ENCODE assay signal across 11 cellular contexts in genomic region chr22:23281053-23281405, GRCh38.
DNase-seq lines count a peak whose midpoint lies in the region; ATAC-seq and TF ChIP-seq lines count a peak whose summit lies in the region.
"Had no signal": no experiment of that assay in that cellular context is flagged by ENCODE, and none has a peak within 500 bp of the region (broad histone marks: within the 10 kb centered on the region; RNA-seq: fewer than 3 reads in every experiment).

No MANE protein-coding gene starts in this region.

- H3K9me3 ChIP-seq in Karpas-422 (ENCODE audit: low read length) (no peaks in the 10 kb centered on the region), stomach smooth muscle (ENCODE audit: control insufficient read depth in 2 of 2, low read length in 2 of 2) (no peaks in the 10 kb centered on the region), mucosa of descending colon (no peaks in the 10 kb centered on the region)
- H3K9me3 ChIP-seq: right atrium auricular region, SJSA1 had no signal

- H4K20me1 ChIP-seq in Karpas-422 (ENCODE audit: insufficient read depth, low read depth, low read length): no peaks in the 10 kb centered on the region

- no peak overlapping the region for H3K4me3 Mint-ChIP-seq in activated T-helper 1 cell treated with anti-CD3 and anti-CD28 coated beads, Interleukin-12 subunit alpha, Interleukin-12 subunit beta, Interleukin-2, Interleukin-4 antibody, amounts not matched to agents 30 ng/mL and 10 ng/mL and 1 ng/mL, durations not matched to agents 14 hours and 24 hours and 36 hours
- peak overlapping the region in 3 of 5 donors; percentile 25 to 36 (median 27) for H3K4me3 Mint-ChIP-seq in immature natural killer cell
- H3K4me3 Mint-ChIP-seq: CD14-positive monocyte had no signal

- no peaks in the 10 kb centered on the region for H3K9me2 ChIP-seq in Karpas-422 (replicated peaks; ENCODE audit: insufficient read depth, low read length)

- intact Hi-C loops in activated T-helper 1 cell treated with anti-CD3 and anti-CD28 coated beads, Interleukin-12 subunit alpha, Interleukin-12 subunit beta, Interleukin-2, Interleukin-4 antibody, amounts not matched to agents 30 ng/mL and 10 ng/mL and 1 ng/mL, durations not matched to agents 14 hours and 24 hours and 36 hours (cut with micrococcal nuclease): loop anchor here (1.0 to 5.0 kb wide), 4 partner anchors 38 to 324 kb away; no protein-coding TSS in a partner anchor
- intact Hi-C loops in mucosa of descending colon (cut with DNase I, micrococcal nuclease): loop anchor here in 1 of 2 donors (5.0 kb wide), 1 partner anchor 104 kb away; no protein-coding TSS in a partner anchor

- ATAC-seq in mucosa of descending colon: no peak

- H3K9ac ChIP-seq in Karpas-422 (ENCODE audit: low read length) (peak overlapping the region; percentile 63), stomach smooth muscle (ENCODE audit: low read length in 2 of 2) (peak overlapping the region; percentile 72 to 75)

- H3K36me3 ChIP-seq in Karpas-422 (ENCODE audit: insufficient read depth, low read length) (no peaks in the 10 kb centered on the region), stomach smooth muscle (ENCODE audit: control insufficient read depth in 2 of 2, insufficient read depth in 2 of 2, low read length in 2 of 2) (peaks cover 8 to 16% of the 10 kb centered on the region in 2 donors), mucosa of descending colon (ENCODE audit: low read depth) (no peaks in the 10 kb centered on the region)

- TF ChIP-seq CTCF in mucosa of descending colon (IDR thresholded peaks at IDR 0.05): no peak

- H3K9me3 Mint-ChIP-seq in activated T-helper 1 cell treated with anti-CD3 and anti-CD28 coated beads, Interleukin-12 subunit alpha, Interleukin-12 subunit beta, Interleukin-2, Interleukin-4 antibody, amounts not matched to agents 30 ng/mL and 10 ng/mL and 1 ng/mL, durations not matched to agents 14 hours and 24 hours and 36 hours: no peaks in the 10 kb centered on the region
- H3K9me3 Mint-ChIP-seq in immature natural killer cell: no peaks in the 10 kb centered on the region

- H3K4me1 ChIP-seq in Karpas-422 (ENCODE audit: low read length) (peaks cover 55% of the 10 kb centered on the region), stomach smooth muscle (ENCODE audit: control insufficient read depth, insufficient read depth, low read length) (peaks cover 77% of the 10 kb centered on the region), mucosa of descending colon (ENCODE audit: low read depth) (peaks cover 23% of the 10 kb centered on the region)

- no peaks in the 10 kb centered on the region for H3K79me2 ChIP-seq in Karpas-422 (ENCODE audit: low read length)

- in situ Hi-C loops in ACHN (cut with HindIII; ENCODE audit: low pct_ligation_motif_present, low pct_unique_long_range_greater_than_20kb, low sequenced_read_pairs): no loop called here

- H3K27me3 ChIP-seq in Karpas-422 (ENCODE audit: low read length) (no peaks in the 10 kb centered on the region), stomach smooth muscle (ENCODE audit: control insufficient read depth in 1 of 2, insufficient read depth in 2 of 2, low read length in 2 of 2) (no peaks in the 10 kb centered on the region)
- H3K27me3 ChIP-seq: right atrium auricular region, SJSA1 had no signal

- peaks cover 31% of the 10 kb centered on the region for H3K4me1 Mint-ChIP-seq in activated T-helper 1 cell treated with anti-CD3 and anti-CD28 coated beads, Interleukin-12 subunit alpha, Interleukin-12 subunit beta, Interleukin-2, Interleukin-4 antibody, amounts not matched to agents 30 ng/mL and 10 ng/mL and 1 ng/mL, durations not matched to agents 14 hours and 24 hours and 36 hours (ENCODE audit: low read depth)
- peaks cover 50 to 56% of the 10 kb centered on the region in 2 donors for H3K4me1 Mint-ChIP-seq in immature natural killer cell

- no peaks in the 10 kb centered on the region for H3K27me3 Mint-ChIP-seq in activated T-helper 1 cell treated with anti-CD3 and anti-CD28 coated beads, Interleukin-12 subunit alpha, Interleukin-12 subunit beta, Interleukin-2, Interleukin-4 antibody, amounts not matched to agents 30 ng/mL and 10 ng/mL and 1 ng/mL, durations not matched to agents 14 hours and 24 hours and 36 hours (ENCODE audit: insufficient read depth)
- peaks cover 3 to 22% (median 20%) of the 10 kb centered on the region in 3 donors for H3K27me3 Mint-ChIP-seq in immature natural killer cell (ENCODE audit: low read depth in 3 of 3)

- peaks cover 2% of the 10 kb centered on the region for H3K36me3 Mint-ChIP-seq in activated T-helper 1 cell treated with anti-CD3 and anti-CD28 coated beads, Interleukin-12 subunit alpha, Interleukin-12 subunit beta, Interleukin-2, Interleukin-4 antibody, amounts not matched to agents 30 ng/mL and 10 ng/mL and 1 ng/mL, durations not matched to agents 14 hours and 24 hours and 36 hours (ENCODE audit: low read depth)
- peaks cover 0 to 6% (median 0%) of the 10 kb centered on the region in 3 donors for H3K36me3 Mint-ChIP-seq in immature natural killer cell

- DNase-seq in Karpas-422 (no peak), immature natural killer cell (no peak), ACHN (no peak), mucosa of descending colon (no peak), germinal center (ENCODE audit: low spot score) (no peak)
- no peak for DNase-seq in activated T-helper 1 cell treated with anti-CD3 and anti-CD28 coated beads, Interleukin-12 subunit alpha, Interleukin-12 subunit beta, Interleukin-2, Interleukin-4 antibody, amounts not matched to agents 30 ng/mL and 10 ng/mL and 1 ng/mL, durations not matched to agents 14 hours and 24 hours and 36 hours (ENCODE audit: low spot score)
- DNase-seq: amniotic stem cell had no signal

- peak overlapping the region; percentile 48 for H3K27ac Mint-ChIP-seq in activated T-helper 1 cell treated with anti-CD3 and anti-CD28 coated beads, Interleukin-12 subunit alpha, Interleukin-12 subunit beta, Interleukin-2, Interleukin-4 antibody, amounts not matched to agents 30 ng/mL and 10 ng/mL and 1 ng/mL, durations not matched to agents 14 hours and 24 hours and 36 hours
- H3K27ac Mint-ChIP-seq in immature natural killer cell: peak overlapping the region; percentile 94 to 99 (median 98)

- H3K4me2 ChIP-seq in Karpas-422 (ENCODE audit: low read depth, low read length, poor library complexity, severe bottlenecking): peak overlapping the region; percentile 56

- H2AFZ ChIP-seq in Karpas-422 (ENCODE audit: low read length): no peak overlapping the region

- H3K27ac ChIP-seq in Karpas-422 (ENCODE audit: low read length) (peak overlapping the region; percentile 85), stomach smooth muscle (ENCODE audit: low read length) (peak overlapping the region; percentile 98)
- H3K27ac ChIP-seq: right atrium auricular region had no signal

- no peak overlapping the region; the same call in 1 of the 2 replicates for H3K4me3 ChIP-seq in Karpas-422 (ENCODE audit: low read length)
- peak overlapping the region in 1 of 2 donors; percentile 63 for H3K4me3 ChIP-seq in stomach smooth muscle (ENCODE audit: low read length in 2 of 2)
- no peak overlapping the region for H3K4me3 ChIP-seq in mucosa of descending colon
- H3K4me3 ChIP-seq: right atrium auricular region, SJSA1 had no signal
